Comparison of ENCODE assay signal across 17 cellular contexts in genomic region chr4:11592276-11592675, GRCh38.
"Had no signal": no experiment of that assay in that cellular context is flagged by ENCODE, and none has a peak within 500 bp of the region (broad histone marks: within the 10 kb centered on the region; RNA-seq: fewer than 3 reads in every experiment).

No MANE protein-coding gene starts in this region.

- ATAC-seq: mucosa of descending colon; naive thymus-derived CD4-positive, alpha-beta T cell; natural killer cell treated with Interleukin-12 subunit alpha and Interleukin-12 subunit beta and Interleukin-15 and Interleukin-18, amount 100 ng/mL, for 72 hours; right lobe of liver; stimulated activated memory B cell treated with anti-CD40 and anti-IgM and Interleukin-4, amounts not matched to agents 10 μg/mL and 1 μg/mL and 100 μg/mL, for 72 hours; stimulated activated naive CD8-positive, alpha-beta T cell treated with anti-CD3 and anti-CD28 coated beads, Interleukin-15, amount 100 ng/mL, for 72 hours had no signal

- DNase-seq: islet precursor cell; left ventricle myocardium inferior; mesendoderm; mucosa of descending colon; naive thymus-derived CD4-positive, alpha-beta T cell; ovary; right lobe of liver; stimulated activated CD4-positive, alpha-beta T cell treated with anti-CD3 and anti-CD28 coated beads, Interleukin-1b, Interleukin-23, amount 100 ng/mL, for 48 hours; stimulated activated CD4-positive, alpha-beta T cell treated with anti-CD3 and anti-CD28 coated beads, Interleukin-2, amount 100 ng/mL, for 48 hours; stimulated activated CD4-positive, alpha-beta T cell treated with anti-CD3 and anti-CD28 coated beads, Interleukin-4, amount 100 ng/mL, for 4 hours; stimulated activated CD8-positive, alpha-beta memory T cell treated with anti-CD3 and anti-CD28 coated beads, Interleukin-4, amount 100 ng/mL, for 48 hours; stimulated activated naive CD4-positive, alpha-beta T cell treated with Interleukin-2 at 50 U/mL for 16 hours; stimulated activated naive CD8-positive, alpha-beta T cell treated with anti-CD3 and anti-CD28 coated beads, Interleukin-15, amount 100 ng/mL, for 72 hours; substantia nigra; uterus had no signal
